In the genomic region with DNA sequence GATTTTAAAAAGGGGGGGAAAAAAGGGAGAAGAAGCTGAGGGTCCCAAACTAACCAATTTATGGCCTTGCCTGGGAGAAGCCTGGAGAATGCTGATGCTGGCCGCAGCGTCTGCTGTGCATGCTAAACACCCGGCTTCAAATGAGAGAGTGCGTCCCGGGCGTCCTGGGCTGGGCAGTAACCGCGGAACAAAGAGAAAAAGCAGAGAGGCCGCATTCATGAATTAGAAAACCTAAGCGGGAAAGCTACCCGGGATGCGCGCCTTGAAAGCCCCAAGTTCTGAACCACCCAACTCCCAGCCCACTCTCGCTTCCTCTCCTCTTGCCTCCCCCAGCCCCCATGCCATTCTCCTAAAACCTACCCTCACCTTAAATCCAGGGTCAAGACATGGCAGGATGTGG, we compare ENCODE assay signal across 1 cellular context.
TF ChIP-seq lines count a peak whose summit lies in the region.

No MANE protein-coding gene starts in this region.

TF ChIP-seq in H1, 55 proteins besides CTCF, POLR2A, EP300 and RAD21 (continued from another document):
- TF ChIP-seq MAX (IDR thresholded peaks at IDR 0.05) = peak; percentile 46
- TF ChIP-seq BACH1 (IDR thresholded peaks at IDR 0.05; ENCODE audit: low read length) = no peak
- peak; percentile 46; the same call in 1 of the 2 replicates for TF ChIP-seq E2F6 (IDR thresholded peaks at IDR 0.05)
- no peak for TF ChIP-seq ASH2L (IDR thresholded peaks at IDR 0.05; ENCODE audit: low read length)
- 0 out of 2 replicates have a peak, but pooled peaks have one; percentile 8 for TF ChIP-seq YY1 (IDR thresholded peaks at IDR 0.05; ENCODE audit: low read depth, low read length)
- peak; percentile 24 for TF ChIP-seq EZH2 (IDR thresholded peaks at IDR 0.05; ENCODE audit: low read depth, low read length, severe bottlenecking)
- TF ChIP-seq CTBP2 (IDR thresholded peaks at IDR 0.05; ENCODE audit: borderline replicate concordance, insufficient read depth, insufficient read length, low read length) = peak; percentile 36
- TF ChIP-seq RFX5 (IDR thresholded peaks at IDR 0.05; ENCODE audit: borderline replicate concordance, low read depth, low read length) = no peak
- TF ChIP-seq SP4 (IDR thresholded peaks at IDR 0.05; ENCODE audit: low read length) = 0 out of 2 replicates have a peak, but pooled peaks have one; percentile 31
- TF ChIP-seq SIX5 (IDR thresholded peaks at IDR 0.05; ENCODE audit: low read depth, low read length) = no peak
- TF ChIP-seq CREB1 (IDR thresholded peaks at IDR 0.05) = no peak
TF ChIP-seq in H1: peak in this region for 6.
